ENCODE assay signal across 25 cellular contexts in the genomic region with DNA sequence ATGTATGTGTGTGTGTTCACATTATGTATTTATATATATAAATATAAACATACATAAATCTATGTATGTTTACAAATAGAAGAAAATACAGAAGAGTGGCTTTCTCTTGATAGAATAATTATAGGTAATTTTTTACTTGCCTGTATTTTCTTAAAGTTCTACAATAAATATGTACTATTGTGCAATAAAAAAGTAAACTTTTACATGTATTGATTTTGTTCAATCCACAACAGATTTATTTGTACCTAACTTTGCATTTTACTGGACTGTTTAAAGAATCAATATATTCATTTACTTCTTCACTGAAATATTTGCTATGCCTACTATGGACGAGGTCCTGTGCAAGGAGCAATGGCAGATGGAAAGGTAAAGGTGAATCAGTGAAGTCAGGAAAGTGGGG. TPM values are rescaled to one million over a fixed set of nuclear protein-coding genes. Genes with fewer than 3 reads are reported as not detected.
DNase-seq lines count a peak whose midpoint lies in the region; ATAC-seq, FAIRE-seq and TF ChIP-seq lines count a peak whose summit lies in the region.
"Had no signal": no experiment of that assay in that cellular context is flagged by ENCODE, and none has a peak within 500 bp of the region (broad histone marks: within the 10 kb centered on the region; RNA-seq: fewer than 3 reads in every experiment).

No MANE protein-coding gene starts in this region.

- peak overlapping the region; percentile 48 for H3K27ac Mint-ChIP-seq in astrocyte (ENCODE audit: unreplicated experiment)
- H3K27ac Mint-ChIP-seq: CD14-positive monocyte; CD4-positive, alpha-beta memory T cell; CD4-positive, CD25-positive, alpha-beta regulatory T cell; CD8-positive, alpha-beta memory T cell had no signal

- H3K79me1 ChIP-seq in IMR-90 (ENCODE audit: low read depth in 1 of 2, low read length in 2 of 2): no peaks in the 10 kb centered on the region
- no peaks in the 10 kb centered on the region for H3K79me1 ChIP-seq in H1 (ENCODE audit: low read depth, low read length)

- H3K9me3 ChIP-seq in IMR-90 (ENCODE audit: control insufficient read depth, insufficient read depth, low read length): no peaks in the 10 kb centered on the region
- no peaks in the 10 kb centered on the region for H3K9me3 ChIP-seq in astrocyte (ENCODE audit: insufficient read depth, low read depth, low read length)
- H3K9me3 ChIP-seq in H1 (ENCODE audit: insufficient read depth in 2 of 2, low read depth in 1 of 2, low read length in 1 of 2): no peaks in the 10 kb centered on the region
- no peaks in the 10 kb centered on the region for H3K9me3 ChIP-seq in left lung
- H3K9me3 ChIP-seq: BE2C, BLaER1 had no signal

- TF ChIP-seq CTCF in IMR-90 (conservative IDR thresholded peaks at IDR 0.05; ENCODE audit: low read depth, low read length) (no peak), astrocyte (IDR thresholded peaks at IDR 0.05; ENCODE audit: insufficient read depth, low read depth, low read length) (no peak), H1 (IDR thresholded peaks at IDR 0.05; ENCODE audit: control extremely low read depth in 1 of 3, insufficient read depth in 1 of 3, low read depth in 1 of 3, low read length in 3 of 3) (no peak), coronary artery (IDR thresholded peaks at IDR 0.05) (no peak), left lung (IDR thresholded peaks at IDR 0.05) (no peak)

- in situ Hi-C loops in IMR-90 (cut with MboI; ENCODE audit: low sequenced_read_pairs): no loop called here

- H2BK5ac ChIP-seq in IMR-90 (ENCODE audit: low read depth, low read length, poor library complexity, severe bottlenecking) (no peak overlapping the region), H1 (ENCODE audit: low read depth, low read length) (no peak overlapping the region)

- H3K9me3 Mint-ChIP-seq in astrocyte (ENCODE audit: unreplicated experiment): no peaks in the 10 kb centered on the region
- H3K9me3 Mint-ChIP-seq: CD14-positive monocyte; CD4-positive, alpha-beta memory T cell; CD4-positive, CD25-positive, alpha-beta regulatory T cell; CD8-positive, alpha-beta memory T cell had no signal

- H3K4me3 Mint-ChIP-seq in astrocyte (ENCODE audit: unreplicated experiment): no peak overlapping the region
- H3K4me3 Mint-ChIP-seq: CD14-positive monocyte; CD4-positive, alpha-beta memory T cell; CD4-positive, CD25-positive, alpha-beta regulatory T cell; CD8-positive, alpha-beta memory T cell had no signal

- H3K36me3 ChIP-seq in IMR-90 (ENCODE audit: control insufficient read depth, insufficient read depth, low read length): no peaks in the 10 kb centered on the region
- H3K36me3 ChIP-seq in astrocyte (ENCODE audit: insufficient read depth, low read length): no peaks in the 10 kb centered on the region
- no peaks in the 10 kb centered on the region for H3K36me3 ChIP-seq in H1 (ENCODE audit: control insufficient read depth in 2 of 4, insufficient read depth in 4 of 4, low read length in 3 of 4)
- no peaks in the 10 kb centered on the region for H3K36me3 ChIP-seq in left lung
- H3K36me3 ChIP-seq: BE2C, BLaER1 had no signal

- H3K23ac ChIP-seq in IMR-90 (ENCODE audit: low read depth, low read length): 0 out of 2 replicates have a peak overlapping the region, but pooled peaks have one; percentile 46
- no peak overlapping the region for H3K23ac ChIP-seq in H1 (ENCODE audit: insufficient read length)

- no peak overlapping the region for H2BK12ac ChIP-seq in H1 (ENCODE audit: low read depth, low read length)

- no peak overlapping the region for H2AK9ac ChIP-seq in IMR-90 (replicated peaks; ENCODE audit: low read depth, low read length, poor library complexity)

- H2BK20ac ChIP-seq in IMR-90 (ENCODE audit: low read depth, low read length) (no peak overlapping the region), H1 (ENCODE audit: low read length) (no peak overlapping the region)

- peaks cover 9% of the 10 kb centered on the region for H3K27me3 ChIP-seq in IMR-90 (ENCODE audit: control insufficient read depth, insufficient read depth, low read length)
- no peaks in the 10 kb centered on the region for H3K27me3 ChIP-seq in astrocyte (ENCODE audit: insufficient read depth, low read length)
- no peaks in the 10 kb centered on the region for H3K27me3 ChIP-seq in H1 (replicated peaks in 1 of 4; ENCODE audit: control insufficient read depth in 3 of 4, extremely low read depth in 1 of 4, insufficient read depth in 3 of 4, low read length in 3 of 4)
- no peaks in the 10 kb centered on the region for H3K27me3 ChIP-seq in left lung
- H3K27me3 ChIP-seq: BE2C, BLaER1 had no signal

- H3K4me1 ChIP-seq in IMR-90 (ENCODE audit: control insufficient read depth, insufficient read depth, low read length): peaks cover 4% of the 10 kb centered on the region; the same call in 1 of the 2 replicates
- peaks cover 7% of the 10 kb centered on the region for H3K4me1 ChIP-seq in astrocyte (ENCODE audit: insufficient read depth, low read length)
- peaks cover 0 to 4% (median 1%) of the 10 kb centered on the region in 4 experiments; a peak in 2 of 7 replicates for H3K4me1 ChIP-seq in H1 (replicated peaks in 1 of 4; ENCODE audit: control insufficient read depth in 3 of 4, insufficient read depth in 4 of 4, low read length in 3 of 4)
- no peaks in the 10 kb centered on the region for H3K4me1 ChIP-seq in left lung
- H3K4me1 ChIP-seq: BE2C had no signal

- H3K4me1 Mint-ChIP-seq in astrocyte (ENCODE audit: low read depth, unreplicated experiment): peaks cover 15% of the 10 kb centered on the region
- H3K4me1 Mint-ChIP-seq: CD8-positive, alpha-beta memory T cell had no signal

- H3K9me1 ChIP-seq in IMR-90 (ENCODE audit: insufficient read depth, low read length): 0 out of 2 replicates have a peak, but pooled peaks cover 3% of the 10 kb centered on the region

- no peak overlapping the region for H4K5ac ChIP-seq in IMR-90 (ENCODE audit: low read depth, low read length)
- no peak overlapping the region for H4K5ac ChIP-seq in H1 (ENCODE audit: insufficient read length, low read depth, low read length)

- dilution Hi-C loops in IMR-90 (cut with HindIII; ENCODE audit: low sequenced_read_pairs, unreplicated experiment): no loop called here

- no peak for TF ChIP-seq EP300 in H1 (IDR thresholded peaks at IDR 0.05; ENCODE audit: borderline replicate concordance in 1 of 2, low read depth in 2 of 2, low read length in 2 of 2)

- TF ChIP-seq RAD21 in IMR-90 (IDR thresholded peaks at IDR 0.05; ENCODE audit: low read length) (no peak), H1 (IDR thresholded peaks at IDR 0.05 in 1 of 2, conservative IDR thresholded peaks at IDR 0.05 in 1 of 2; ENCODE audit: low read depth in 2 of 2, low read length in 2 of 2) (no peak)

- H4K91ac ChIP-seq in IMR-90 (ENCODE audit: insufficient read depth, low read depth, low read length): no peak overlapping the region
- no peak overlapping the region for H4K91ac ChIP-seq in H1 (replicated peaks; ENCODE audit: insufficient read length, low read length)

- WGBS in IMR-90 (ENCODE audit: extremely low coverage in 2 of 2, insufficient read length in 1 of 2), 2 experiments: no CpG with 5 or more reads among the region's 1 CpG
- 75% methylated on average over 1 of the region's 1 CpG; no CpG with 5 or more reads in 1 of the 2 experiments for WGBS in H1 (ENCODE audit: extremely low coverage in 1 of 2, insufficient coverage in 1 of 2, insufficient read length in 1 of 2, insufficient replicate concordance in 2 of 2, low coverage in 1 of 2, low lambda C conversion rate in 2 of 2, missing lambda C conversion rate in 1 of 2), 2 experiments

- H3K14ac ChIP-seq in IMR-90 (replicated peaks; ENCODE audit: low read depth, low read length) (no peak overlapping the region; the same call in 1 of the 2 replicates), H1 (ENCODE audit: insufficient read length) (no peak overlapping the region)

- H3K18ac ChIP-seq in IMR-90 (ENCODE audit: low read depth, low read length): no peak overlapping the region
- H3K18ac ChIP-seq in H1 (ENCODE audit: extremely low read depth, low read length): no peak overlapping the region

- H3K4me2 ChIP-seq in IMR-90 (ENCODE audit: low read depth, low read length) (no peak overlapping the region), astrocyte (ENCODE audit: low read length) (no peak overlapping the region), H1 (ENCODE audit: insufficient read depth in 1 of 2, low read depth in 2 of 2, low read length in 2 of 2) (no peak overlapping the region)
- H3K4me2 ChIP-seq: BLaER1 had no signal

- no peak overlapping the region for H4K8ac ChIP-seq in IMR-90 (ENCODE audit: low read depth in 2 of 2, low read length in 2 of 2)
- no peak overlapping the region for H4K8ac ChIP-seq in H1 (ENCODE audit: extremely low read depth, insufficient read depth, low read length)

- H3K27me3 Mint-ChIP-seq in astrocyte (ENCODE audit: low read depth, unreplicated experiment): no peaks in the 10 kb centered on the region
- H3K27me3 Mint-ChIP-seq: CD4-positive, alpha-beta memory T cell; CD4-positive, CD25-positive, alpha-beta regulatory T cell; CD8-positive, alpha-beta memory T cell had no signal

- no peak overlapping the region for H3K56ac ChIP-seq in IMR-90 (ENCODE audit: extremely low read depth, insufficient read depth, low read length)
- no peak overlapping the region for H3K56ac ChIP-seq in H1 (replicated peaks; ENCODE audit: insufficient read length, low read depth, low read length)

- POLR2A ChIA-PET in IMR-90 (lab: Charles Lee; ENCODE audit: unreplicated experiment): no interaction called here
- POLR2A ChIA-PET in H1 (lab: Charles Lee; ENCODE audit: partially characterized antibody): no interaction called here

- H3K4me3 ChIP-seq in IMR-90 (ENCODE audit: insufficient read depth, low read depth, low read length): no peak overlapping the region
- H3K4me3 ChIP-seq in astrocyte (ENCODE audit: insufficient read depth, low read depth, low read length): no peak overlapping the region
- H3K4me3 ChIP-seq in H1 (ENCODE audit: extremely low read depth in 1 of 4, insufficient read depth in 2 of 4, low read depth in 3 of 4, low read length in 4 of 4): no peak overlapping the region
- H3K4me3 ChIP-seq in coronary artery: no peak overlapping the region
- H3K4me3 ChIP-seq in left lung: no peak overlapping the region
- H3K4me3 ChIP-seq: BLaER1, GM12878 had no signal

- no peak overlapping the region for H3K27ac ChIP-seq in IMR-90 (ENCODE audit: insufficient read depth, low read length)
- no peak overlapping the region for H3K27ac ChIP-seq in astrocyte (ENCODE audit: low read depth, low read length)
- H3K27ac ChIP-seq in H1 (ENCODE audit: low read depth, low read length): no peak overlapping the region
- no peak overlapping the region for H3K27ac ChIP-seq in coronary artery
- no peak overlapping the region for H3K27ac ChIP-seq in left lung
- H3K27ac ChIP-seq: BLaER1 had no signal

- DNase-seq in IMR-90 (no peak), astrocyte (ENCODE audit: low read depth) (no peak), H1 (ENCODE audit: low read depth in 1 of 2, low spot score in 2 of 2) (no peak), coronary artery (ENCODE audit: low spot score) (no peak), left lung (no peak)
- DNase-seq: 8988T; ACHN; BE2C; C1 segment of cervical spinal cord; CD4-positive, alpha-beta memory T cell; CD4-positive, CD25-positive, alpha-beta regulatory T cell; CD8-positive, alpha-beta memory T cell; COR-L47; DMS 273 treated with DMSO at 0.1 percent for 48 hours; DMS153; DMS53; DMS79; DND-41; EL; GDM1 had no signal

- H2AK5ac ChIP-seq in IMR-90 (ENCODE audit: low read depth, low read length) (no peak overlapping the region), H1 (ENCODE audit: low read depth, low read length) (no peak overlapping the region)

- H2BK120ac ChIP-seq in IMR-90 (ENCODE audit: low read depth, low read length) (no peak overlapping the region), H1 (replicated peaks; ENCODE audit: low read depth, low read length) (no peak overlapping the region)

- H3K79me2 ChIP-seq in astrocyte (ENCODE audit: insufficient read depth, low read length): no peaks in the 10 kb centered on the region
- no peaks in the 10 kb centered on the region for H3K79me2 ChIP-seq in H1 (ENCODE audit: control insufficient read depth in 1 of 2, insufficient read depth in 2 of 2, low read length in 2 of 2)

- H3K36me3 Mint-ChIP-seq in astrocyte (ENCODE audit: low read depth, unreplicated experiment): peaks cover 3% of the 10 kb centered on the region
- H3K36me3 Mint-ChIP-seq: CD14-positive monocyte; CD4-positive, alpha-beta memory T cell; CD4-positive, CD25-positive, alpha-beta regulatory T cell; CD8-positive, alpha-beta memory T cell had no signal

- CTCF ChIA-PET in IMR-90 (lab: Yijun Ruan, JAX): no interaction called here
- CTCF ChIA-PET in H1 (lab: Charles Lee; ENCODE audit: partially characterized antibody): no interaction called here

- H3K23me2 ChIP-seq in H1 (ENCODE audit: low read depth, low read length): no peaks in the 10 kb centered on the region

- no peak overlapping the region for H3K9ac ChIP-seq in IMR-90 (ENCODE audit: low read depth, low read length)
- H3K9ac ChIP-seq in astrocyte (ENCODE audit: low read length): no peak overlapping the region
- no peak overlapping the region for H3K9ac ChIP-seq in H1 (replicated peaks in 1 of 4; ENCODE audit: extremely low read depth in 1 of 4, low read depth in 3 of 4, low read length in 3 of 4)
- H3K9ac ChIP-seq: BLaER1 had no signal

- no peak for TF ChIP-seq POLR2A in IMR-90 (IDR thresholded peaks at IDR 0.05; ENCODE audit: low read depth, low read length)
- no peak for TF ChIP-seq POLR2A in H1 (IDR thresholded peaks at IDR 0.05; ENCODE audit: control extremely low read depth in 1 of 2, low read depth in 2 of 2, low read length in 2 of 2)

- FAIRE-seq in astrocyte (lab: Jason Lieb, UNC) (no peak), H1 (lab: Jason Lieb, UNC) (no peak)
- FAIRE-seq: A204.1, GM12878, GM12892 had no signal

- H4K20me1 ChIP-seq in IMR-90 (ENCODE audit: insufficient read depth, low read length) (no peaks in the 10 kb centered on the region), astrocyte (ENCODE audit: insufficient read depth, low read length) (no peaks in the 10 kb centered on the region), H1 (replicated peaks in 1 of 2; ENCODE audit: control insufficient read depth in 1 of 2, insufficient read depth in 2 of 2, low read length in 2 of 2) (no peaks in the 10 kb centered on the region)
- H4K20me1 ChIP-seq: BLaER1 had no signal

- no TSS peak for BruUV-seq in IMR-90 (replicated peaks; lab: Mats Ljungman, UMichigan)

- intact Hi-C loops in IMR-90 (cut with micrococcal nuclease): no loop called here
- intact Hi-C loops in left lung (cut with DNase I): no loop called here

- H3K4ac ChIP-seq in IMR-90 (ENCODE audit: low read depth, low read length) (no peak overlapping the region), H1 (replicated peaks; ENCODE audit: insufficient read length, low read depth, low read length) (no peak overlapping the region)

- H2AFZ ChIP-seq in IMR-90 (replicated peaks; ENCODE audit: low read length, poor library complexity) (no peak overlapping the region), astrocyte (ENCODE audit: low read depth, low read length) (no peak overlapping the region), H1 (ENCODE audit: low read length) (no peak overlapping the region)

- H2BK15ac ChIP-seq in IMR-90 (ENCODE audit: low read depth, low read length): no peak overlapping the region
- H2BK15ac ChIP-seq in H1 (ENCODE audit: low read length): no peak overlapping the region

- ATAC-seq in IMR-90 (ENCODE audit: low read depth) (no peak), left lung (no peak)
- ATAC-seq: GM12878 had no signal

RNA-seq across cellular contexts. Expression of a gene that starts 14.0 kb away (rescaled TPM):
- total RNA-seq in IMR-90 (2012; rRNA removed) (20.8 and 21.4 TPM in 2 replicates), astrocyte (81.8 and 85.7 TPM in 2 replicates), left lung (10 to 100 TPM; 49.3 to 51.2 TPM)
- polyA plus RNA-seq in IMR-90 (2012; rRNA removed) (23.9 and 25.3 TPM in 2 replicates), H1 (2011; rRNA removed) (26.2 and 40.4 TPM in 2 replicates)
- 6.5 and 6.6 TPM in 2 replicates for polyA plus RNA-seq in IMR-90 (2012; cell fraction: cytosol; rRNA removed)
- polyA plus RNA-seq in IMR-90 (2012; cell fraction: nucleus; rRNA removed; ENCODE audit: low replicate concordance): 2.6 and 21.6 TPM in 2 replicates
- total RNA-seq in H1 (2021; fragmentation: NEBNext Ultra II Directional; extraction: Animal tissue kit (Norgen Biotek cat#: 25700)): 57.4 and 63.0 TPM in 2 replicates
- polyA plus RNA-seq in H1 (2011; cell fraction: cytosol; rRNA removed): 30.0 TPM
- 44.3 TPM for polyA plus RNA-seq in H1 (2011; cell fraction: nucleus; rRNA removed)
- 24.6 to 44.7 TPM (median 30.9 TPM) in 4 replicates for polyA plus RNA-seq in H1 (2012, experiment 1 of 2)
- 3.0 TPM for polyA plus RNA-seq in H1 (2012, experiment 2 of 2)
- polyA plus RNA-seq in H1 (2013, experiment 1 of 2): 59.2 TPM
- 55.5 TPM for polyA plus RNA-seq in H1 (2013, experiment 2 of 2)
- 77.7 and 90.1 TPM in 2 replicates for polyA minus RNA-seq in H1 (2011; rRNA and poly(A)+ RNA removed)
- 39.0 TPM for polyA minus RNA-seq in H1 (2011; cell fraction: cytosol; rRNA and poly(A)+ RNA removed)
- 109 TPM for polyA minus RNA-seq in H1 (2011; cell fraction: nucleus; rRNA and poly(A)+ RNA removed)
